ENCODE assay signal across 8 cellular contexts in the genomic region with DNA sequence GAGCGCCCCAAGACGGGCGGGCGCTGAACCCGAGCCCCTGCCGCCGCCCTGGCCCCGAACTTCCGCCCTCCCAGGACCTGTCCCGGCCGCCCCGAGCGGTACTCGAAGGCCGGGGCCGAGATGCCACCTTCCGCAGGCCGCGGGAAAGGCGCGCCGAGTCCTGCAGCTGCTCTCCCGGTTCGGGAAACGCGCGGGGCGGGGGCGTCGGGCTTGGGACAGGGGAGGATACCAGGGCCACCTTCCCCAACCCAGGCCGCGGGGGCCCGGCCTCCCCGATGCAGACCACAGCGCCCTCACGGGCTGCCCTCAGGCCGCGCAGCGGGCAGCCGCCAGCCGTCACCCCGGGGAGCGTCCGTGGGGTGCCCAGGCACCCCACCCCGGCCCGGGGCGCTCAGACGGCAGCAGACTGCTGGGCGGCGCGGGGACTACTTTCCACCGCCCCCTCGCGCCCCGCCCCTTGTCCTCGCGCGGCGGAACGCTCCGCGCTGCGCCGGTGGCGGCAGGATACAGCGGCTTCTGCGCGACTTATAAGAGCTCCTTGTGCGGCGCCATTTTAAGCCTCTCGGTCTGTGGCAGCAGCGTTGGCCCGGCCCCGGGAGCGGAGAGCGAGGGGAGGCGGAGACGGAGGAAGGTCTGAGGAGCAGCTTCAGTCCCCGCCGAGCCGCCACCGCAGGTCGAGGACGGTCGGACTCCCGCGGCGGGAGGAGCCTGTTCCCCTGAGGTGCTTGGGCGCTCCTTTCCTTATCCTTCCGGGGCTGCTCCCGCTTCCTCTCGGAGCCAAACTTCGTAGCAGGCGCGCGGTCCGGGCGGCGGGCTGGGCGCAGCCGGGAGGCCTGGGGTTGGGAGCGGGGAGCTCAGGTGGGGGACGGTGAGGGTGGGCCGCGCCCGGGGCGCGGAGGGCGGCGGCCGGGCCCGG. TPM values are rescaled to one million over a fixed set of nuclear protein-coding genes. Genes with fewer than 3 reads are reported as not detected.
A peak's percentile ranks its signal among the peaks of the same experiment; 100 is the strongest.
DNase-seq lines count a peak whose midpoint lies in the region; ATAC-seq and TF ChIP-seq lines count a peak whose summit lies in the region.

A gene (plus strand): TSS at position 556 of the 916 bp plus-strand sequence. CDS start 24,564 bp downstream, outside the sequence.

- peaks cover under 1% of the 10 kb centered on the region; the same call in 1 of the 2 replicates for H3K36me3 ChIP-seq in BLaER1

- H3K27me3 ChIP-seq in BLaER1 (no peaks in the 10 kb centered on the region), dorsolateral prefrontal cortex (no peaks in the 10 kb centered on the region)

- H3K27me3 Mint-ChIP-seq in activated CD4-positive, alpha-beta memory T cell treated with anti-CD3 and anti-CD28 coated beads for 36 hours, result peaks cover 4% of the 10 kb centered on the region

- WGBS in lower leg skin, 2 donors, result 1 to 3% methylated on average over 6 to 28 of the region's 112 CpGs

- CTCF ChIA-PET in activated CD4-positive, alpha-beta memory T cell treated with anti-CD3 and anti-CD28 coated beads for 36 hours (lab: Charles Lee), result interaction anchor here (0.7 to 1.7 kb wide), 5 partner anchors 9 to 188 kb away, joined by 3 to 6 read pairs (median 3); no protein-coding TSS in a partner anchor

- no peaks in the 10 kb centered on the region for H3K9me3 ChIP-seq in BLaER1

- POLR2A ChIA-PET in activated CD4-positive, alpha-beta memory T cell treated with anti-CD3 and anti-CD28 coated beads for 36 hours (lab: Charles Lee), result interaction anchor here (0.5 to 3.5 kb wide), 20 partner anchors 8 to 1303 kb away, joined by 3 to 34 read pairs (median 4); a partner anchor contains a TSS

- peaks cover 41% of the 10 kb centered on the region for H3K4me1 ChIP-seq in BLaER1

- H3K9me3 Mint-ChIP-seq in activated CD4-positive, alpha-beta memory T cell treated with anti-CD3 and anti-CD28 coated beads for 36 hours, result no peaks in the 10 kb centered on the region

- peak within 1 kb of the TSS; percentile 99 for H3K9ac ChIP-seq in BLaER1

- TF ChIP-seq POLR2A in GM19193 (IDR thresholded peaks at IDR 0.05; ENCODE audit: extremely low read depth, insufficient read depth, insufficient read length), result peak; percentile 99
- TF ChIP-seq POLR2A in lower leg skin (IDR thresholded peaks at IDR 0.05), result peak in 1 of 2 donors; percentile 93

- peak within 1 kb of the TSS; percentile 92 for H3K4me2 ChIP-seq in BLaER1

- DNase-seq in NCI-H748 treated with DMSO at 0.1 percent for 48 hours (lab: John Stamatoyannopoulos, UW), result peak; percentile 57
- peak; percentile 92 for DNase-seq in activated CD4-positive, alpha-beta memory T cell treated with anti-CD3 and anti-CD28 coated beads for 36 hours
- peak; percentile 84 to 93 (median 90) for DNase-seq in dorsolateral prefrontal cortex
- peak; percentile 92 to 98 for DNase-seq in lower leg skin (ENCODE audit: low spot score in 2 of 2)
- DNase-seq in stimulated activated CD4-positive, alpha-beta T cell treated with anti-CD3 and anti-CD28 coated beads, Interleukin-4, amount 100 ng/mL, for 48 hours (ENCODE audit: low read depth in 2 of 2), result peak; percentile 86 to 88

- peak within 1 kb of the TSS; percentile 99 for H3K27ac ChIP-seq in BLaER1
- H3K27ac ChIP-seq in dorsolateral prefrontal cortex, result peak within 1 kb of the TSS; percentile 60 to 99 (median 93)

- peaks cover 43% of the 10 kb centered on the region for H4K20me1 ChIP-seq in BLaER1

- H3K36me3 Mint-ChIP-seq in activated CD4-positive, alpha-beta memory T cell treated with anti-CD3 and anti-CD28 coated beads for 36 hours, result peaks cover 10% of the 10 kb centered on the region

- H3K4me3 ChIP-seq in BLaER1 (peak within 1 kb of the TSS; percentile 93), dorsolateral prefrontal cortex (peak within 1 kb of the TSS; percentile 62 to 98 (median 85)), lower leg skin (ENCODE audit: low read depth, poor library complexity, severe bottlenecking) (peak within 1 kb of the TSS; percentile 96)

- H3K4me1 Mint-ChIP-seq in activated CD4-positive, alpha-beta memory T cell treated with anti-CD3 and anti-CD28 coated beads for 36 hours (ENCODE audit: low read depth), result peaks cover 28% of the 10 kb centered on the region

- peak within 1 kb of the TSS; percentile 93 for H3K27ac Mint-ChIP-seq in activated CD4-positive, alpha-beta memory T cell treated with anti-CD3 and anti-CD28 coated beads for 36 hours

- peak within 1 kb of the TSS; percentile 84 for H3K4me3 Mint-ChIP-seq in activated CD4-positive, alpha-beta memory T cell treated with anti-CD3 and anti-CD28 coated beads for 36 hours

- peak in 45 of 56 donors; percentile 7 to 63 (median 37) for TF ChIP-seq CTCF in dorsolateral prefrontal cortex (IDR thresholded peaks at IDR 0.05 in 54 of 56, conservative IDR thresholded peaks at IDR 0.05 in 2 of 56; ENCODE audit: low read depth in 1 of 56, partially characterized antibody in 56 of 56)
- TF ChIP-seq CTCF in lower leg skin (IDR thresholded peaks at IDR 0.05), result no peak

- intact Hi-C loops in activated CD4-positive, alpha-beta memory T cell treated with anti-CD3 and anti-CD28 coated beads for 36 hours (cut with micrococcal nuclease), result loop anchor here (1.0 to 10.0 kb wide), 4 partner anchors 11 to 887 kb away; no protein-coding TSS in a partner anchor
- intact Hi-C loops in dorsolateral prefrontal cortex (cut with DNase I), result loop anchor here (5.0 kb wide), 2 partner anchors 417 to 617 kb away; no protein-coding TSS in a partner anchor
- intact Hi-C loops in lower leg skin (cut with DNase I; ENCODE audit: low total_unique reads), result no loop called here

- peak; percentile 63 for ATAC-seq in HG03442 (IDR thresholded peaks at IDR 0.05; ENCODE audit: unreplicated experiment)

RNA-seq across cellular contexts. Expression of the gene that starts here (rescaled TPM):
- total RNA-seq in activated CD4-positive, alpha-beta memory T cell treated with anti-CD3 and anti-CD28 coated beads for 36 hours, result 100 to 1,000 TPM; 131 to 132 TPM
- total RNA-seq in dorsolateral prefrontal cortex, result 100 to 1,000 TPM; 196 to 326 (median 252) TPM
- total RNA-seq in lower leg skin, result 100 to 1,000 TPM; 263 to 421 (median 300) TPM

Comparison
In these comparisons a context has a peak if more than half of its experiments do, and no peak if none do; other contexts are left out.
1. Peak in every context shown above with its lines: DNase-seq, ATAC-seq, H3K4me3 ChIP-seq and H3K27ac ChIP-seq.
2. CTCF ChIP-seq: peak in dorsolateral prefrontal cortex (45 of 56); none in lower leg skin (0 of 3).